In the genomic region with DNA sequence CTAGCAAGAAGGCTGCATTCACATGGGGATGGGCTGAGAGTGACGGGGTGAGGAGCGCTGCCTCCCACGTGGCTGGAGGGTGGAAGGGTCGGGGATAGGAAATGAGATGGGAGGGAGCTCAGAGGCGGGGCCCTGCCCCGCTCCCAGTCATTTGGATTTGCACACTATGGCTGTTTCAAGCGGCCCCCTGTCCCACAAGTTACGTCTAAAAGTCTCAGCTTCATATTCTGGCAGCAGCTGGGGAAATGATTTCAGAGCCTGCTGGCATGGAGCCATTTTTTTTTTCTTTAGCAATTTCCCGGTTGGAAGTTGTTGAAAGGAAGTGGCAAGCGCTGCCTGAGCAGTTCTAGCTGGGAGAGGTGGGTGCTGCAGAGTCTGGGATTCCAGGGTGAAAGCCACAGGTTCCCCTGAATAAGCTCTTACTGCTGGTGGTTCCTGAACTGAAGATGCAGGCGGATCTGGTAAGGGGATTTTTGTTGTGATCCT, we compare ENCODE assay signal across 10 cellular contexts.
DNase-seq lines count a peak whose midpoint lies in the region; ATAC-seq, FAIRE-seq and TF ChIP-seq lines count a peak whose summit lies in the region.
"Had no signal": no experiment of that assay in that cellular context is flagged by ENCODE, and none has a peak within 500 bp of the region (broad histone marks: within the 10 kb centered on the region; RNA-seq: fewer than 3 reads in every experiment).

No MANE protein-coding gene starts in this region.

- DNase-seq in NCI-H1417 (lab: John Stamatoyannopoulos, UW): peak; percentile 12 to 47 (median 35)
- DNase-seq in NCI-H1417 treated with DMSO at 0.1 percent for 48 hours (lab: John Stamatoyannopoulos, UW): no peak
- peak; percentile 90 for DNase-seq in MCF 10A (ENCODE audit: unreplicated experiment)
- peak in 1 of 3 donors; percentile 47 for DNase-seq in right lobe of liver
- DNase-seq in upper lobe of right lung: no peak
- no peak for DNase-seq in NK-92 (lab: John Stamatoyannopoulos, UW; ENCODE audit: unreplicated experiment)
- DNase-seq in GM12892 (ENCODE audit: insufficient read length): no peak

- TF ChIP-seq POLR2A in right lobe of liver (IDR thresholded peaks at IDR 0.05) (no peak), GM12892 (IDR thresholded peaks at IDR 0.05; ENCODE audit: low read depth, low read length) (no peak)

- TF ChIP-seq CTCF in MCF 10A (IDR thresholded peaks at IDR 0.05; ENCODE audit: unreplicated experiment) (no peak), right lobe of liver (IDR thresholded peaks at IDR 0.05) (no peak), upper lobe of right lung (IDR thresholded peaks at IDR 0.05) (no peak)

- H3K27me3 ChIP-seq in right lobe of liver: no peaks in the 10 kb centered on the region
- no peaks in the 10 kb centered on the region for H3K27me3 ChIP-seq in upper lobe of right lung

- H3K9me3 Mint-ChIP-seq in MCF 10A (ENCODE audit: unreplicated experiment): no peaks in the 10 kb centered on the region
- H3K9me3 Mint-ChIP-seq: central memory CD8-positive, alpha-beta T cell had no signal

- H3K27me3 Mint-ChIP-seq in MCF 10A (ENCODE audit: insufficient read depth, unreplicated experiment): no peaks in the 10 kb centered on the region
- H3K27me3 Mint-ChIP-seq: central memory CD8-positive, alpha-beta T cell had no signal

- CTCF ChIA-PET in MCF 10A (lab: Yijun Ruan, JAX): interaction anchor here (0.7 to 2.5 kb wide), 7 partner anchors 10 to 773 kb away, joined by 3 to 13 read pairs (median 4); no protein-coding TSS in a partner anchor

- H3K27ac ChIP-seq in right lobe of liver: peak overlapping the region in 2 of 3 donors; percentile 26 to 33
- peak overlapping the region; percentile 63 for H3K27ac ChIP-seq in upper lobe of right lung

- no peak for FAIRE-seq in GM12892 (lab: Jason Lieb, UNC)
- FAIRE-seq: A204.1 had no signal

- ATAC-seq in right lobe of liver: peak; percentile 56 to 78 (median 66)
- ATAC-seq in upper lobe of right lung: peak; percentile 75
- no peak for ATAC-seq in HG03442 (IDR thresholded peaks at IDR 0.05; ENCODE audit: unreplicated experiment)

- intact Hi-C loops in MCF 10A (cut with micrococcal nuclease): loop anchor here (10.0 kb wide), 1 partner anchor 105 kb away; the partner anchor contains the start of gene KSR1
- intact Hi-C loops in right lobe of liver (cut with DNase I): no loop called here
- intact Hi-C loops in upper lobe of right lung (cut with DNase I): no loop called here

- H3K4me3 ChIP-seq in right lobe of liver (no peak overlapping the region), upper lobe of right lung (peak overlapping the region; percentile 25)

- BruUV-seq in MCF 10A (replicated peaks; lab: Mats Ljungman, UMichigan): no TSS peak

- H3K36me3 ChIP-seq in right lobe of liver: no peaks in the 10 kb centered on the region
- no peaks in the 10 kb centered on the region for H3K36me3 ChIP-seq in upper lobe of right lung

- H3K36me3 Mint-ChIP-seq in MCF 10A (ENCODE audit: insufficient read depth, unreplicated experiment): peaks cover 4% of the 10 kb centered on the region

- peaks cover 24% of the 10 kb centered on the region for H3K4me1 Mint-ChIP-seq in MCF 10A (ENCODE audit: insufficient read depth, unreplicated experiment)

- H3K4me1 ChIP-seq in right lobe of liver (peaks cover 0 to 19% (median 5%) of the 10 kb centered on the region in 4 donors), upper lobe of right lung (peaks cover 44% of the 10 kb centered on the region)

- H3K4me3 Mint-ChIP-seq in MCF 10A (ENCODE audit: unreplicated experiment): no peak overlapping the region
- H3K4me3 Mint-ChIP-seq: central memory CD8-positive, alpha-beta T cell had no signal

- WGBS in right lobe of liver (ENCODE audit: insufficient coverage, low coverage, low lambda C conversion rate, missing lambda C conversion rate): 12% methylated on average over 8 of the region's 11 CpGs

- H3K9me3 ChIP-seq in right lobe of liver (no peaks in the 10 kb centered on the region), upper lobe of right lung (no peaks in the 10 kb centered on the region)

- POLR2A ChIA-PET in MCF 10A (lab: Yijun Ruan, JAX): interaction anchor here (1.6 to 1.8 kb wide), 2 partner anchors 19 to 66 kb away, joined by 4 to 9 read pairs; no protein-coding TSS in a partner anchor

- H3K27ac Mint-ChIP-seq in MCF 10A (ENCODE audit: low read depth, unreplicated experiment): no peak overlapping the region

Comparison
In these comparisons a context has a peak if more than half of its experiments do, and no peak if none do; other contexts are left out.
1. DNase-seq: peak in NCI-H1417 (3 of 3) and MCF 10A (single experiment); none in NCI-H1417 treated with DMSO at 0.1 percent for 48 hours (single experiment), upper lobe of right lung (single experiment), NK-92 (single experiment) and GM12892 (single experiment).